In the genomic region with DNA sequence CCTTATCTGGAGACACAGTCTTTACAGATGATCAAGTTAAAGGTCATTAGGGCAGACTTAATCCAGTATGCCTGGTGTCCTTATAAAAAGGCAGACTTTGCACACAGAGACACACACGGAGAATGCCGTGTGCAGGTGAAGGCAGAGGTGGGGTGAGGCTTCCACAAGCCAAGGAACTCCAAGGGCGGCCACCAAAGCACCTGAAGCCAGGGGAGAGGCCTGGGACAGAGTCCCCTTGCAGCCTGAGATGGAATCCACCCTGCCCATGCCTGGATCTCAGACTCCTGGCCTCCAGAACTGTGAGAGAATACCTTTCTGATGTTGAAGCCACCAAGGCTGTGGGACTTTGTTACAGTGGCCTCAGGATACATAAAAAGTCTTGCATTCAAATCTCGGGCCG, we compare ENCODE assay signal across 30 cellular contexts. TPM values are rescaled to one million over a fixed set of nuclear protein-coding genes. Genes with fewer than 3 reads are reported as not detected.
"Had no signal": no experiment of that assay in that cellular context is flagged by ENCODE, and none has a peak within 500 bp of the region (broad histone marks: within the 10 kb centered on the region; RNA-seq: fewer than 3 reads in every experiment).

No MANE protein-coding gene starts in this region.

- H3K4me1 Mint-ChIP-seq: endodermal cell had no signal

- DNase-seq: activated CD4-positive, alpha-beta T cell treated with anti-CD3 and anti-CD28 coated beads for 48 hours; activated CD4-positive, alpha-beta T cell treated with anti-CD3 and anti-CD28 coated beads, Interleukin-2, amount 50 U/mL, for 48 hours; activated effector memory CD4-positive, alpha-beta T cell treated with Interleukin-2 at 50 U/mL for 16 hours; activated naive CD4-positive, alpha-beta T cell treated with Interleukin-2 at 50 U/mL for 16 hours; anterior cingulate cortex; cerebellar nuclear complex; cortex of kidney; foreskin fibroblast; heart right ventricle; kidney glomerular epithelial cell; mesendoderm; stimulated activated CD4-positive, alpha-beta T cell treated with anti-CD3 and anti-CD28 coated beads, Interleukin-15, amount 100 ng/mL, for 24 hours; stimulated activated naive CD8-positive, alpha-beta T cell treated with anti-CD3 and anti-CD28 coated beads, Interleukin-15, Interleukin-2, amounts not matched to agents 100 U/mL and 50 U/mL, for 24 hours; T-helper 17 cell; T1000; trophoblast cell; WERI-Rb-1 had no signal

- H3K9me3 Mint-ChIP-seq: endodermal cell, nephron had no signal

- H3K27me3 ChIP-seq: heart right ventricle, left lung, right lobe of liver, vagina had no signal

- H3K27ac Mint-ChIP-seq: activated naive CD8-positive, alpha-beta T cell; endodermal cell; progenitor cell of endocrine pancreas; T-helper 17 cell had no signal

- H3K4me3 ChIP-seq: heart right ventricle, left lung, lung, right lobe of liver, smooth muscle cell, thoracic aorta, vagina had no signal

- H3K4me2 ChIP-seq: smooth muscle cell had no signal

- H3K9me3 ChIP-seq: heart right ventricle, left lung, right lobe of liver, thoracic aorta, vagina had no signal

- H3K4me1 ChIP-seq: left lung, vagina had no signal

- H3K36me3 ChIP-seq: heart right ventricle, left lung, right lobe of liver, thoracic aorta, vagina, WERI-Rb-1 had no signal

- H3K36me3 Mint-ChIP-seq: activated naive CD8-positive, alpha-beta T cell had no signal

- ATAC-seq: activated CD4-positive, CD25-positive, alpha-beta regulatory T cell treated with anti-CD3 and anti-CD28 coated beads, Interleukin-2, amount 50 U/mL, for 24 hours; esophagus mucosa; left lung; SK-N-SH treated with all-trans-retinoic acid at 6 μM for 48 hours; stimulated activated naive CD8-positive, alpha-beta T cell treated with anti-CD3 and anti-CD28 coated beads, Interleukin-15, Interleukin-2, amounts not matched to agents 100 U/mL and 50 U/mL, for 24 hours; T-helper 17 cell had no signal

- H3K27ac ChIP-seq: heart right ventricle, left lung, right lobe of liver, thoracic aorta, vagina, WERI-Rb-1 had no signal

- H3K27me3 Mint-ChIP-seq: activated naive CD8-positive, alpha-beta T cell had no signal

- H3K4me3 Mint-ChIP-seq: activated naive CD8-positive, alpha-beta T cell; endodermal cell; nephron; T-helper 17 cell had no signal

RNA-seq across cellular contexts. Expression of gene SORCS2, which starts 26.1 kb away (rescaled TPM):
- total RNA-seq: T-helper 17 cell had no signal
